Comparison of ENCODE assay signal across 22 cellular contexts in the genomic region with DNA sequence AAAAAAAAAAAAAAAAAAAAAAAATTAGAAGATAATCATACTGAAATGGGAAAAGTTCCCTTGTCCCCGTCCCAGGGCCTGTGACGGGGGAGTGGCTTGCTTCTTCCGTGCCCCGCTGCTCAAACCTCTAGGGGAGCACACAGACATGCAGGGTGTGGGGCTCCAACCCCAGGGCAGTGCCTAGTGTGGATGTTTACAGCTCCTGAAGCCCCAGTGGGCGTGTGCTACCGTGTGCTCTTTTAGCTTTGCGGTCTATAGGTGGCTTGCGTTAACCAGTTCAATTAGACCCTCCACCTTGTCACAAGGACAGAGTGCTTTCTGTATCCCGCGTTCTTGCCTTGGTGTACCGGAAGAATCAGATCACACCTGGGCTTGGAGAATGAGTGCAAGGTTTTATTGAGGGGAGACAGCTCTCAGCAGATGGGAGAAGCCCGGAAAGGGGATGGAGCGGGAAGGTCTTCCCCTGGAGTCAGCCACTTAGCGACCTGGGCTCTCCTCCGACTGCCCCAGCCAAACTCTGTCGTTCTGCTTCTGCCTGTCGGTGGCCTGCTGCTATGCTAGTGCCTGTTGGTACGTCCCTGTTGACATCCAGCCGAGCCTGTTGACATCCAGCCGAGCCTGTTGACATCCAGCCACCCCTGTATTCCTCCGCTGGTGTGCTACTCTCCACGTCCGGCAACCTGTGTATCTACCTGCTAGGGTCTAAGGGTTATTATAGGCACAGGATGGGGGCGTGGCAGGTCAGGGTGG.
DNase-seq lines count a peak whose midpoint lies in the region; ATAC-seq, FAIRE-seq and TF ChIP-seq lines count a peak whose summit lies in the region.
"Had no signal": no experiment of that assay in that cellular context is flagged by ENCODE, and none has a peak within 500 bp of the region (broad histone marks: within the 10 kb centered on the region; RNA-seq: fewer than 3 reads in every experiment).

No MANE protein-coding gene starts in this region.

- H3K79me2 ChIP-seq in H1 (ENCODE audit: control insufficient read depth in 1 of 2, insufficient read depth in 2 of 2, low read length in 2 of 2) (no peaks in the 10 kb centered on the region), HepG2 (ENCODE audit: insufficient read depth, low read length) (no peaks in the 10 kb centered on the region)

- H3K23ac ChIP-seq in H1 (ENCODE audit: insufficient read length), result no peak overlapping the region

- H3K36me3 Mint-ChIP-seq in glutamatergic neuron (ENCODE audit: unreplicated experiment), result peaks cover 8% of the 10 kb centered on the region

- no peaks in the 10 kb centered on the region for H3K36me3 ChIP-seq in HUES6 (ENCODE audit: control insufficient read depth, insufficient read depth, low read length)
- no peaks in the 10 kb centered on the region for H3K36me3 ChIP-seq in H1 (ENCODE audit: control insufficient read depth in 2 of 4, insufficient read depth in 4 of 4, low read length in 3 of 4)
- no peaks in the 10 kb centered on the region for H3K36me3 ChIP-seq in kidney (ENCODE audit: control insufficient read depth in 1 of 2, insufficient read depth in 2 of 2, low read length in 2 of 2)
- no peaks in the 10 kb centered on the region for H3K36me3 ChIP-seq in HepG2 (replicated peaks in 1 of 2; ENCODE audit: control insufficient read depth in 1 of 2, insufficient read depth in 2 of 2, low read length in 2 of 2)
- H3K36me3 ChIP-seq: Peyer's patch had no signal

- H2BK5ac ChIP-seq in H1 (ENCODE audit: low read depth, low read length), result peak overlapping the region; percentile 32; the same call in 1 of the 2 replicates

- POLR2A ChIA-PET in H1 (lab: Charles Lee; ENCODE audit: partially characterized antibody) (no interaction called here), HepG2 (lab: Yijun Ruan, JAX) (no interaction called here)

- no peak overlapping the region for H3K4ac ChIP-seq in H1 (replicated peaks; ENCODE audit: insufficient read length, low read depth, low read length)

- no peak overlapping the region for H3K27ac Mint-ChIP-seq in glutamatergic neuron (ENCODE audit: unreplicated experiment)

- in situ Hi-C loops in HepG2 (cut with HindIII; ENCODE audit: extremely low pct_ligation_motif_present, low pct_unique_long_range_greater_than_20kb), result no loop called here

- H3K4me3 Mint-ChIP-seq in glutamatergic neuron (ENCODE audit: unreplicated experiment), result no peak overlapping the region

- H3K4me2 ChIP-seq in H1 (ENCODE audit: insufficient read depth in 1 of 2, low read depth in 2 of 2, low read length in 2 of 2) (peak overlapping the region in 1 of 2 experiments; percentile 57; a peak in 1 of 4 replicates), HepG2 (ENCODE audit: low read depth, low read length) (no peak overlapping the region)

- H3K4me1 Mint-ChIP-seq in glutamatergic neuron (ENCODE audit: low read depth, unreplicated experiment), result no peaks in the 10 kb centered on the region

- no peak overlapping the region; the same call in 1 of the 2 replicates for H3K18ac ChIP-seq in H1 (ENCODE audit: extremely low read depth, low read length)

- no peak; the same call in 1 of the 3 replicates for ATAC-seq in HepG2
- ATAC-seq: GM12878, HCT116 had no signal

- TF ChIP-seq EP300 in H1 (IDR thresholded peaks at IDR 0.05; ENCODE audit: borderline replicate concordance in 1 of 2, low read depth in 2 of 2, low read length in 2 of 2) (no peak), HepG2 (IDR thresholded peaks at IDR 0.05; ENCODE audit: low read depth in 2 of 2, low read length in 2 of 2) (no peak), HepG2 (CRISPR knock-in tag; IDR thresholded peaks at IDR 0.05; ENCODE audit: borderline replicate concordance) (no peak)

- no peak overlapping the region for H2BK12ac ChIP-seq in H1 (ENCODE audit: low read depth, low read length)

- H3K9ac ChIP-seq in HUES6 (ENCODE audit: low read length) (no peak overlapping the region), H1 (replicated peaks in 1 of 4; ENCODE audit: extremely low read depth in 1 of 4, low read depth in 3 of 4, low read length in 3 of 4) (no peak overlapping the region), kidney (ENCODE audit: low read length in 2 of 2) (no peak overlapping the region), HepG2 (ENCODE audit: insufficient read depth, low read depth, low read length) (no peak overlapping the region)

- no peak overlapping the region for H2BK120ac ChIP-seq in H1 (replicated peaks; ENCODE audit: low read depth, low read length)

- TF ChIP-seq RAD21 in H1 (IDR thresholded peaks at IDR 0.05 in 1 of 2, conservative IDR thresholded peaks at IDR 0.05 in 1 of 2; ENCODE audit: low read depth in 2 of 2, low read length in 2 of 2) (no peak), HepG2 (CRISPR knock-in tag; IDR thresholded peaks at IDR 0.05) (no peak)

- H3K9me3 ChIP-seq in HUES6 (ENCODE audit: control insufficient read depth, insufficient read depth, low read depth, low read length) (no peaks in the 10 kb centered on the region), H1 (ENCODE audit: insufficient read depth in 2 of 2, low read depth in 1 of 2, low read length in 1 of 2) (peaks cover 0 to 3% of the 10 kb centered on the region in 2 experiments; a peak in 1 of 4 replicates), kidney (ENCODE audit: control insufficient read depth in 1 of 2, low read length in 2 of 2) (no peaks in the 10 kb centered on the region), HepG2 (ENCODE audit: low read length) (no peaks in the 10 kb centered on the region)
- H3K9me3 ChIP-seq: Peyer's patch had no signal

- H3K56ac ChIP-seq in H1 (replicated peaks; ENCODE audit: insufficient read length, low read depth, low read length), result no peak overlapping the region

- no peaks in the 10 kb centered on the region for H3K79me1 ChIP-seq in H1 (ENCODE audit: low read depth, low read length)

- BruUV-seq in HepG2 (replicated peaks; lab: Mats Ljungman, UMichigan), result no TSS peak

- WGBS in H1 (ENCODE audit: extremely low coverage in 1 of 2, insufficient coverage in 1 of 2, insufficient read length in 1 of 2, insufficient replicate concordance in 2 of 2, low coverage in 1 of 2, low lambda C conversion rate in 2 of 2, missing lambda C conversion rate in 1 of 2), 2 experiments, result 83% methylated on average over 24 of the region's 24 CpGs; no CpG with 5 or more reads in 1 of the 2 experiments
- 84 to 89% methylated on average over 24 of the region's 24 CpGs for WGBS in lower leg skin, 2 donors
- WGBS in HepG2 (ENCODE audit: low lambda C conversion rate), result 22% methylated on average over 22 of the region's 24 CpGs

- H4K5ac ChIP-seq in H1 (ENCODE audit: insufficient read length, low read depth, low read length), result no peak overlapping the region

- H3K9me3 Mint-ChIP-seq in glutamatergic neuron (ENCODE audit: unreplicated experiment), result peaks cover 2% of the 10 kb centered on the region

- H3K23me2 ChIP-seq in H1 (ENCODE audit: low read depth, low read length), result no peaks in the 10 kb centered on the region

- no peak overlapping the region for H2BK15ac ChIP-seq in H1 (ENCODE audit: low read length)

- no peak overlapping the region for H3K27ac ChIP-seq in HUES6 (ENCODE audit: low read depth, low read length)
- H3K27ac ChIP-seq in H1 (ENCODE audit: low read depth, low read length), result no peak overlapping the region
- H3K27ac ChIP-seq in kidney (ENCODE audit: low read depth in 2 of 2, low read length in 2 of 2), result no peak overlapping the region
- H3K27ac ChIP-seq in HepG2 (ENCODE audit: extremely low read length, insufficient read depth, low read length), result no peak overlapping the region
- H3K27ac ChIP-seq: C4-2B, Peyer's patch had no signal

- H2AK5ac ChIP-seq in H1 (ENCODE audit: low read depth, low read length), result no peak overlapping the region

- TF ChIP-seq CTCF in H1 (IDR thresholded peaks at IDR 0.05; ENCODE audit: control extremely low read depth in 1 of 3, insufficient read depth in 1 of 3, low read depth in 1 of 3, low read length in 3 of 3), result no peak
- no peak for TF ChIP-seq CTCF in kidney (IDR thresholded peaks at IDR 0.05; ENCODE audit: borderline replicate concordance, extremely low read depth, insufficient read depth)
- TF ChIP-seq CTCF in glutamatergic neuron (IDR thresholded peaks at IDR 0.05; ENCODE audit: partially characterized antibody, unreplicated experiment), result no peak
- no peak for TF ChIP-seq CTCF in lower leg skin (IDR thresholded peaks at IDR 0.05)
- TF ChIP-seq CTCF in HepG2 (CRISPR knock-in tag; IDR thresholded peaks at IDR 0.05), result no peak

- H4K20me1 ChIP-seq in H1 (replicated peaks in 1 of 2; ENCODE audit: control insufficient read depth in 1 of 2, insufficient read depth in 2 of 2, low read length in 2 of 2), result no peaks in the 10 kb centered on the region
- no peaks in the 10 kb centered on the region for H4K20me1 ChIP-seq in HepG2 (ENCODE audit: insufficient read depth, low read length)

- H3K27me3 Mint-ChIP-seq in glutamatergic neuron (ENCODE audit: unreplicated experiment), result peaks cover 2% of the 10 kb centered on the region

- FAIRE-seq in H1 (lab: Jason Lieb, UNC) (no peak), kidney (lab: Jason Lieb, UNC) (no peak), HepG2 (lab: Jason Lieb, UNC) (no peak)
- FAIRE-seq: D721Med, GM12878, HTR-8/SVneo had no signal

- H2BK20ac ChIP-seq in H1 (ENCODE audit: low read length), result no peak overlapping the region

- H3K27me3 ChIP-seq in HUES6 (ENCODE audit: control insufficient read depth, insufficient read depth, low read length) (no peaks in the 10 kb centered on the region), H1 (replicated peaks in 1 of 4; ENCODE audit: control insufficient read depth in 3 of 4, extremely low read depth in 1 of 4, insufficient read depth in 3 of 4, low read length in 3 of 4) (no peaks in the 10 kb centered on the region), HepG2 (ENCODE audit: control insufficient read depth in 1 of 2, insufficient read depth in 2 of 2, low read length in 2 of 2) (no peaks in the 10 kb centered on the region)
- H3K27me3 ChIP-seq: Peyer's patch had no signal

- peak overlapping the region; percentile 17 for H4K91ac ChIP-seq in H1 (replicated peaks; ENCODE audit: insufficient read length, low read length)

- H3K4me1 ChIP-seq in HUES6 (ENCODE audit: control insufficient read depth, insufficient read depth, low read length) (0 out of 2 replicates have a peak, but pooled peaks cover 5% of the 10 kb centered on the region), H1 (replicated peaks in 1 of 4; ENCODE audit: control insufficient read depth in 3 of 4, insufficient read depth in 4 of 4, low read length in 3 of 4) (peaks cover 0 to 4% (median 1%) of the 10 kb centered on the region in 4 experiments; a peak in 3 of 7 replicates), kidney (ENCODE audit: control insufficient read depth in 1 of 2, insufficient read depth in 1 of 2, low read depth in 1 of 2, low read length in 2 of 2) (no peaks in the 10 kb centered on the region), HepG2 (ENCODE audit: insufficient read depth, low read length) (no peaks in the 10 kb centered on the region)
- H3K4me1 ChIP-seq: Peyer's patch had no signal

- H3K14ac ChIP-seq in H1 (ENCODE audit: insufficient read length), result no peak overlapping the region

- CTCF ChIA-PET in H1 (lab: Charles Lee; ENCODE audit: partially characterized antibody), result no interaction called here
- CTCF ChIA-PET in HepG2 (lab: Yijun Ruan, JAX; ENCODE audit: low intra/inter-chr PET ratio, low total read pairs), result no interaction called here

- intact Hi-C loops in kidney (cut with DNase I) (no loop called here), lower leg skin (cut with DNase I; ENCODE audit: low total_unique reads) (no loop called here), HepG2 (cut with micrococcal nuclease; ENCODE audit: unreplicated experiment) (no loop called here)

- H3K4me3 ChIP-seq in HUES6 (ENCODE audit: low read depth, low read length), result peak overlapping the region; percentile 42; the same call in 1 of the 2 replicates
- H3K4me3 ChIP-seq in H1 (ENCODE audit: extremely low read depth in 1 of 4, insufficient read depth in 2 of 4, low read depth in 3 of 4, low read length in 4 of 4), result no peak overlapping the region
- no peak overlapping the region for H3K4me3 ChIP-seq in kidney (ENCODE audit: low read length in 2 of 2)
- H3K4me3 ChIP-seq in lower leg skin (ENCODE audit: low read depth, poor library complexity, severe bottlenecking), result no peak overlapping the region
- no peak overlapping the region for H3K4me3 ChIP-seq in HepG2 (replicated peaks in 1 of 3; ENCODE audit: insufficient read depth in 1 of 3, low read depth in 2 of 3, low read length in 3 of 3)
- H3K4me3 ChIP-seq: GM12878, Peyer's patch had no signal

- DNase-seq in DMS114 treated with DMSO at 0.1 percent for 48 hours (lab: John Stamatoyannopoulos, UW; ENCODE audit: unreplicated experiment) (peak; percentile 73), H1 (ENCODE audit: low read depth in 1 of 2, low spot score in 2 of 2) (no peak), kidney (peak; percentile 50), glutamatergic neuron (no peak), lower leg skin (ENCODE audit: low spot score in 2 of 2) (no peak), HepG2 (ENCODE audit: low spot score) (no peak)
- no peak for DNase-seq in stimulated activated CD8-positive, alpha-beta memory T cell treated with anti-CD3 and anti-CD28 coated beads, Interleukin-4, amount 100 ng/mL, for 48 hours
- DNase-seq: 8988T, DMS79 treated with DMSO at 0.1 percent for 48 hours, Karpas-422, NCI-H1436, NCI-H2029, NCI-H226, NCI-H524, NCI-H774, Peyer's patch had no signal

- TF ChIP-seq POLR2A in H1 (IDR thresholded peaks at IDR 0.05; ENCODE audit: control extremely low read depth in 1 of 2, low read depth in 2 of 2, low read length in 2 of 2) (no peak), lower leg skin (IDR thresholded peaks at IDR 0.05) (no peak), HepG2 (IDR thresholded peaks at IDR 0.05; ENCODE audit: insufficient read depth in 1 of 2, low read depth in 2 of 2, low read length in 2 of 2) (no peak)

- no peak overlapping the region for H4K8ac ChIP-seq in H1 (ENCODE audit: extremely low read depth, insufficient read depth, low read length)

- peak overlapping the region; percentile 94; the same call in 1 of the 2 replicates for H2AFZ ChIP-seq in H1 (ENCODE audit: low read length)
- no peak overlapping the region for H2AFZ ChIP-seq in HepG2 (ENCODE audit: low read length)

Comparison
In these comparisons a context has a peak if more than half of its experiments do, and no peak if none do; other contexts are left out.
1. DNase-seq: peak in DMS114 treated with DMSO at 0.1 percent for 48 hours (single experiment) and kidney (single experiment); none in H1 (0 of 2), glutamatergic neuron (single experiment), lower leg skin (0 of 2), stimulated activated CD8-positive, alpha-beta memory T cell treated with anti-CD3 and anti-CD28 coated beads, Interleukin-4, amount 100 ng/mL, for 48 hours (single experiment) and HepG2 (single experiment).